Comparison of ENCODE assay signal across 8 cellular contexts in the genomic region with DNA sequence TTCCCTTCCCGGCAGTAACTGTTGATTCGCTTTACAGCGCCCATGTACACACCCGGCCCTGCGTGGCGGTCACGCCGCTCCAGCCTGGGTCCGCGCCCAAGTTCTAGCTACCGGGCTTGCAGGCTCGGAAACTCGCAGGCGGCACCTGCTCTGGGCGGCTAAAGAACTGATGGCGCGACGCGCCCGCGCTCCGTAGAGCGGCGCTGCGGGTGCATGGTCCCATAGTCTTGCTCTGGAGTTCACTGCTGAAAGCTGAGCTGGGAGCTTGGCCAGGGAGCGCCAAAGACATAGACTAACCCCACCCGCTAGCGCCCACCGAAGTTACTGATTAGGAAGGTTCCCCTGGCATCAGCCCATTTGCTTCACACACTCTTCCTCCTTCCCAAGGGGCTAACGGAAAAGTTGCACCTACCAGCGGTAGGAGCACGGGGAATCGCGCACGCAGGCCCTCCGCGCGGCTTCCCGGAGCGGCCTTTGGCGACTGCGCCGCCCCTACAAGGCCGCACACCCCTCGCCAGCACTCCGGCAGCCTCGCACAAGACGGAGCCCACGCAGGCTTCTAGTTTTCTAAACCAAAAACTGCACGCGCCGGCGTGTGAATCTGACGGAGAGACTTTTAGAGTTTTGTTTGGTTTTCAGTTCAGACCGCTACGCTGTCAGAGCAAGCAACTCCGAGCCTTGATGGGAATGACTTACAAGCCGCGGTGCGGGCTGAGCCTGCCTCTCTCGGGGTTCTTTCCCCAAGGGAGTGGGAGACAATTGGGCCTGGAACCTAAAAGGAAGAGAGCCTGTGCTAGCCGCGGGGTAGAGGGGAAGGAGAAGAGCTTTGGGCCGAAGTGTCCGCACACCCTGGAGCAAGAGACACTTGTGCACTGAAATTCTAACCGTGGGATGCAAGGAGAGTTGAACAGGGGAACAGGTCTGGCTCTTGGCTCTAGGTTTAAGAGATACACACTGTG. TPM values are rescaled to one million over a fixed set of nuclear protein-coding genes. Genes with fewer than 3 reads are reported as not detected.
DNase-seq lines count a peak whose midpoint lies in the region; ATAC-seq, FAIRE-seq and TF ChIP-seq lines count a peak whose summit lies in the region.

No MANE protein-coding gene starts in this region.

- H3K27ac ChIP-seq in OCI-LY7 (ENCODE audit: low read depth, low read length, poor library complexity, severe bottlenecking) = no peak overlapping the region

- peak overlapping the region; percentile 97 for H3K4me2 ChIP-seq in OCI-LY7 (ENCODE audit: low read length)

- peaks cover 61% of the 10 kb centered on the region for H3K27me3 Mint-ChIP-seq in HFFc6 (ENCODE audit: insufficient read depth)
- H3K27me3 Mint-ChIP-seq in stimulated activated naive B cell treated with anti-CD40 and anti-IgM and Interleukin-4, amounts not matched to agents 10 μg/mL and 1 μg/mL and 100 μg/mL, for 72 hours = peaks cover 70 to 86% of the 10 kb centered on the region in 2 donors

- TF ChIP-seq CTCF in D721Med (IDR thresholded peaks at IDR 0.05; ENCODE audit: insufficient read depth, missing control alignments) = peak; percentile 19
- no peak for TF ChIP-seq CTCF in HFFc6 (IDR thresholded peaks at IDR 0.05)
- no peak for TF ChIP-seq CTCF in OCI-LY7 (conservative IDR thresholded peaks at IDR 0.05; ENCODE audit: low read length)
- TF ChIP-seq CTCF in cardiac fibroblast (IDR thresholded peaks at IDR 0.05; ENCODE audit: low read depth, low read length) = no peak

- ATAC-seq in left colon = peak; percentile 51
- ATAC-seq in stimulated activated naive B cell treated with anti-CD40 and anti-IgM and Interleukin-4, amounts not matched to agents 10 μg/mL and 1 μg/mL and 100 μg/mL, for 72 hours (replicated peaks) = peak; percentile 36 to 38
- no peak for ATAC-seq in GM18505 (IDR thresholded peaks at IDR 0.05; ENCODE audit: unreplicated experiment)

- H3K36me3 ChIP-seq in OCI-LY7 (ENCODE audit: insufficient read depth, low read length) = no peaks in the 10 kb centered on the region

- H3K79me2 ChIP-seq in OCI-LY7 (ENCODE audit: insufficient read depth, low read depth, low read length) = no peaks in the 10 kb centered on the region

- peak overlapping the region; percentile 82; the same call in 1 of the 2 replicates for H2AFZ ChIP-seq in OCI-LY7 (ENCODE audit: low read length)

- CTCF ChIA-PET in OCI-LY7 (lab: Charles Lee; ENCODE audit: unreplicated experiment) = interaction anchor here (0.6 kb wide), 1 partner anchor 1339 kb away, joined by 5 read pairs; no protein-coding TSS in a partner anchor

- H4K20me1 ChIP-seq in OCI-LY7 (ENCODE audit: insufficient read depth, low read length) = peaks cover 4% of the 10 kb centered on the region; the same call in 1 of the 2 replicates

- peaks cover 45% of the 10 kb centered on the region for H3K4me1 Mint-ChIP-seq in HFFc6 (ENCODE audit: low read depth)
- H3K4me1 Mint-ChIP-seq in stimulated activated naive B cell treated with anti-CD40 and anti-IgM and Interleukin-4, amounts not matched to agents 10 μg/mL and 1 μg/mL and 100 μg/mL, for 72 hours = peaks cover 53 to 67% of the 10 kb centered on the region in 2 donors

- no peaks in the 10 kb centered on the region for H3K9me3 ChIP-seq in OCI-LY7 (ENCODE audit: low read length)

- intact Hi-C loops in OCI-LY7 (cut with micrococcal nuclease; ENCODE audit: unreplicated experiment) (loop anchor here (10.0 kb wide), 1 partner anchor 1119 kb away; no protein-coding TSS in a partner anchor), left colon (cut with DNase I, micrococcal nuclease) (no loop called here)

- FAIRE-seq in D721Med (lab: Jason Lieb, UNC) = no peak

- TF ChIP-seq POLR2A in GM18505 (IDR thresholded peaks at IDR 0.05; ENCODE audit: borderline replicate concordance, extremely low read depth, insufficient read depth, insufficient read length) = no peak

- no peaks in the 10 kb centered on the region for H3K9me3 Mint-ChIP-seq in HFFc6
- H3K9me3 Mint-ChIP-seq in stimulated activated naive B cell treated with anti-CD40 and anti-IgM and Interleukin-4, amounts not matched to agents 10 μg/mL and 1 μg/mL and 100 μg/mL, for 72 hours = no peaks in the 10 kb centered on the region

- POLR2A ChIA-PET in OCI-LY7 (lab: Charles Lee) = interaction anchor here (0.6 to 0.7 kb wide), 3 partner anchors 60 to 239 kb away, joined by 3 to 5 read pairs (median 4); no protein-coding TSS in a partner anchor

- H3K4me3 ChIP-seq in OCI-LY7 (ENCODE audit: low read depth, low read length, poor library complexity, severe bottlenecking) (peak overlapping the region; percentile 71), cardiac fibroblast (replicated peaks in 1 of 2; ENCODE audit: low read depth in 2 of 2, low read length in 2 of 2) (peak overlapping the region; percentile 45 to 51)

- DNase-seq in D721Med (ENCODE audit: insufficient read length, low spot score) (no peak), HFFc6 (peak; percentile 3), OCI-LY7 (ENCODE audit: low spot score) (no peak), cardiac fibroblast (ENCODE audit: low read depth in 2 of 2) (peak; percentile 23 to 45), left colon (no peak), HCEC 1CT (no peak)
- no peak for DNase-seq in stimulated activated naive B cell treated with anti-CD40 and anti-IgM and Interleukin-4, amounts not matched to agents 10 μg/mL and 1 μg/mL and 100 μg/mL, for 72 hours

- peak overlapping the region; percentile 16 for H3K27ac Mint-ChIP-seq in HFFc6
- peak overlapping the region; percentile 86 for H3K27ac Mint-ChIP-seq in stimulated activated naive B cell treated with anti-CD40 and anti-IgM and Interleukin-4, amounts not matched to agents 10 μg/mL and 1 μg/mL and 100 μg/mL, for 72 hours

- BruUV-seq in OCI-LY7 (replicated peaks; lab: Mats Ljungman, UMichigan) = no TSS peak

- H3K9me2 ChIP-seq in OCI-LY7 (ENCODE audit: insufficient read depth, low read length) = no peaks in the 10 kb centered on the region

- H3K4me3 Mint-ChIP-seq in HFFc6 = peak overlapping the region; percentile 89
- peak overlapping the region; percentile 87 to 89 for H3K4me3 Mint-ChIP-seq in stimulated activated naive B cell treated with anti-CD40 and anti-IgM and Interleukin-4, amounts not matched to agents 10 μg/mL and 1 μg/mL and 100 μg/mL, for 72 hours

- no peaks in the 10 kb centered on the region for H3K36me3 Mint-ChIP-seq in HFFc6 (ENCODE audit: low read depth)
- H3K36me3 Mint-ChIP-seq in stimulated activated naive B cell treated with anti-CD40 and anti-IgM and Interleukin-4, amounts not matched to agents 10 μg/mL and 1 μg/mL and 100 μg/mL, for 72 hours = peaks cover 3 to 4% of the 10 kb centered on the region in 2 donors

- peaks cover 5% of the 10 kb centered on the region for H3K4me1 ChIP-seq in OCI-LY7 (ENCODE audit: insufficient read depth, low read length, poor library complexity, severe bottlenecking)

RNA-seq across cellular contexts. Expression of gene POU3F2, which starts 1.0 kb away (rescaled TPM):
- under 1 TPM in 2 of 6 experiments, not detected in 4; 0.02 TPM for total RNA-seq in HFFc6 (2021; fragmentation: NEBNext Ultra II Directional; extraction: Animal tissue kit (Norgen Biotek cat#: 25700))
- total RNA-seq in OCI-LY7 (2014; rRNA removed; shearing (Covaris generic)) = not detected in 2 replicates
- total RNA-seq in OCI-LY7 (2022) (not detected in 2 replicates), left colon (not detected)

Comparison
In these comparisons a context has a peak if more than half of its experiments do, and no peak if none do; other contexts are left out.
1. DNase-seq: peak in HFFc6 (single experiment) and cardiac fibroblast (2 of 2); none in D721Med (single experiment), OCI-LY7 (single experiment), left colon (0 of 2), stimulated activated naive B cell treated with anti-CD40 and anti-IgM and Interleukin-4, amounts not matched to agents 10 μg/mL and 1 μg/mL and 100 μg/mL, for 72 hours (single experiment) and HCEC 1CT (single experiment).